Comparison of ENCODE assay signal across 8 cellular contexts in the genomic region with DNA sequence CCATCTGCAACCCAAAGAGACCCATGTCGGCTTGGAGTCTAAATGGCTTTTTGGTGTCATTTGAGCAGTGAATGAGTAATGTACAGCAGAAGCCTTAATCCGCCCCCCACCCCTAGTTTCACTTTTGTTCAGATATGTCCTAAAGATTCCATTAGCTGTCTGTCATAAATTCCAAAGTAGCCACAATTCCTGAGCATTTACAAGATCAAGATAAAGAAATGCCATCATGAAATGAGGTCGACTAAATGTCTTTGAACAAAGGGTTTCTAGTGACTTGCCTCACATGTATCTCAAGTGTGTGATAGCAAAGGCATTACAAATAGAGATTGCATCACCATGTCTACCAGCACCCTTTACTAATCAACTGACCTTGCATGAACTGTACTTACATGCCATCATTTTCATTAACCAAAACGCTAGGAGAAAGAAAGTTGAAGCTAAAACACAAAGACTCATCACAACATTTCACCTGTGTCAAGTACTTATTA.
DNase-seq lines count a peak whose midpoint lies in the region; ATAC-seq and TF ChIP-seq lines count a peak whose summit lies in the region.

No MANE protein-coding gene starts in this region.

- H3K27me3 ChIP-seq in transverse colon: no peaks in the 10 kb centered on the region

- TF ChIP-seq CTCF in transverse colon (IDR thresholded peaks at IDR 0.05): no peak

- intact Hi-C loops in posterior vena cava (cut with DNase I) (no loop called here), transverse colon (cut with DNase I; ENCODE audit: low total_unique reads) (loop anchor here (5.0 kb wide), 1 partner anchor 122 kb away; the partner anchor contains the start of gene PHLDB2)

- H3K36me3 ChIP-seq in transverse colon: no peaks in the 10 kb centered on the region

- DNase-seq in DMS79 treated with DMSO at 0.1 percent for 48 hours (lab: John Stamatoyannopoulos, UW) (peak; percentile 43), M059J (ENCODE audit: low read depth) (peak; percentile 100), dedifferentiated amniotic fluid mesenchymal stem cell (ENCODE audit: extremely low spot score) (peak; percentile 95), mucosa of gallbladder (ENCODE audit: low spot score) (peak; percentile 18), posterior vena cava (ENCODE audit: low spot score) (no peak), transverse colon (no peak)

- ATAC-seq in GM21360 (IDR thresholded peaks at IDR 0.05; ENCODE audit: unreplicated experiment) (no peak), GM18868 (IDR thresholded peaks at IDR 0.05; ENCODE audit: unreplicated experiment) (no peak)

- H3K4me3 ChIP-seq in transverse colon: no peak overlapping the region

- H3K9me3 ChIP-seq in transverse colon: no peaks in the 10 kb centered on the region

- no peak for TF ChIP-seq POLR2A in transverse colon (IDR thresholded peaks at IDR 0.05)

- WGBS in transverse colon (ENCODE audit: low coverage in 1 of 2), 2 donors: 46 to 51% methylated on average over 4 of the region's 4 CpGs

- TF ChIP-seq EP300 in transverse colon (IDR thresholded peaks at IDR 0.05; ENCODE audit: low read depth): no peak

- no peak overlapping the region for H3K27ac ChIP-seq in transverse colon

- H3K4me1 ChIP-seq in transverse colon: peaks cover 0 to 33% (median 14%) of the 10 kb centered on the region in 4 donors

- in situ Hi-C loops in transverse colon (cut with MboI; ENCODE audit: low pct_ligation_motif_present in 1 of 4, low pct_unique_long_range_greater_than_20kb in 1 of 4, low sequenced_read_pairs in 3 of 4): no loop called here

Comparison
In these comparisons a context has a peak if more than half of its experiments do, and no peak if none do; other contexts are left out.
1. DNase-seq: peak in DMS79 treated with DMSO at 0.1 percent for 48 hours (single experiment), M059J (single experiment), dedifferentiated amniotic fluid mesenchymal stem cell (single experiment) and mucosa of gallbladder (single experiment); none in posterior vena cava (single experiment) and transverse colon (single experiment).